In genomic region chr7:2111568-2111967, GRCh38 we compare ENCODE assay signal across 18 cellular contexts.
DNase-seq lines count a peak whose midpoint lies in the region; ATAC-seq and TF ChIP-seq lines count a peak whose summit lies in the region.
"Had no signal": no experiment of that assay in that cellular context is flagged by ENCODE, and none has a peak within 500 bp of the region (broad histone marks: within the 10 kb centered on the region; RNA-seq: fewer than 3 reads in every experiment).

No MANE protein-coding gene starts in this region.

- H3K4me1 Mint-ChIP-seq in activated T-cell treated with anti-CD3 and anti-CD28 coated beads, Interleukin-2, amount 50 U/mL, for 72 hours (ENCODE audit: low read depth) = peaks cover 57% of the 10 kb centered on the region
- H3K4me1 Mint-ChIP-seq in activated T-helper 17 cell treated with anti-CD3 and anti-CD28 coated beads, Interleukin-2, amount 50 U/mL, for 72 hours = peaks cover 23% of the 10 kb centered on the region
- peaks cover 52% of the 10 kb centered on the region for H3K4me1 Mint-ChIP-seq in glutamatergic neuron (ENCODE audit: low read depth, unreplicated experiment)
- H3K4me1 Mint-ChIP-seq in stimulated activated naive B cell treated with anti-CD40 and anti-IgM and Interleukin-4, amounts not matched to agents 10 μg/mL and 1 μg/mL and 100 μg/mL, for 72 hours = peaks cover 60 to 97% of the 10 kb centered on the region in 2 donors
- H3K4me1 Mint-ChIP-seq in activated CD4-positive, alpha-beta memory T cell treated with anti-CD3 and anti-CD28 coated beads for 36 hours (ENCODE audit: low read depth) = peaks cover 31% of the 10 kb centered on the region

- H3K27ac Mint-ChIP-seq in activated T-cell treated with anti-CD3 and anti-CD28 coated beads, Interleukin-2, amount 50 U/mL, for 72 hours = no peak overlapping the region
- no peak overlapping the region for H3K27ac Mint-ChIP-seq in activated T-helper 17 cell treated with anti-CD3 and anti-CD28 coated beads, Interleukin-2, amount 50 U/mL, for 72 hours
- H3K27ac Mint-ChIP-seq in glutamatergic neuron (ENCODE audit: unreplicated experiment) = peak overlapping the region; percentile 89
- H3K27ac Mint-ChIP-seq in stimulated activated naive B cell treated with anti-CD40 and anti-IgM and Interleukin-4, amounts not matched to agents 10 μg/mL and 1 μg/mL and 100 μg/mL, for 72 hours = peak overlapping the region; percentile 93
- H3K27ac Mint-ChIP-seq in activated CD4-positive, alpha-beta memory T cell treated with anti-CD3 and anti-CD28 coated beads for 36 hours = no peak overlapping the region

- H3K4me3 Mint-ChIP-seq in activated T-cell treated with anti-CD3 and anti-CD28 coated beads, Interleukin-2, amount 50 U/mL, for 72 hours = peak overlapping the region; percentile 76
- peak overlapping the region; percentile 47 for H3K4me3 Mint-ChIP-seq in activated T-helper 17 cell treated with anti-CD3 and anti-CD28 coated beads, Interleukin-2, amount 50 U/mL, for 72 hours
- H3K4me3 Mint-ChIP-seq in glutamatergic neuron (ENCODE audit: unreplicated experiment) = peak overlapping the region; percentile 46
- no peak overlapping the region for H3K4me3 Mint-ChIP-seq in stimulated activated naive B cell treated with anti-CD40 and anti-IgM and Interleukin-4, amounts not matched to agents 10 μg/mL and 1 μg/mL and 100 μg/mL, for 72 hours
- no peak overlapping the region for H3K4me3 Mint-ChIP-seq in activated CD4-positive, alpha-beta memory T cell treated with anti-CD3 and anti-CD28 coated beads for 36 hours

- ATAC-seq in activated T-cell treated with anti-CD3 and anti-CD28 coated beads, Interleukin-2, amount 50 U/mL, for 72 hours (replicated peaks in 1 of 2) = no peak
- ATAC-seq in activated T-helper 17 cell treated with anti-CD3 and anti-CD28 coated beads, Interleukin-2, amount 50 U/mL, for 72 hours (replicated peaks) = no peak
- no peak for ATAC-seq in stimulated activated naive B cell treated with anti-CD40 and anti-IgM and Interleukin-4, amounts not matched to agents 10 μg/mL and 1 μg/mL and 100 μg/mL, for 72 hours (replicated peaks)
- no peak for ATAC-seq in GM19463 (IDR thresholded peaks at IDR 0.05; ENCODE audit: unreplicated experiment)
- ATAC-seq: body of pancreas, left cardiac atrium had no signal

- H3K27me3 Mint-ChIP-seq in activated T-cell treated with anti-CD3 and anti-CD28 coated beads, Interleukin-2, amount 50 U/mL, for 72 hours (ENCODE audit: low read depth) = no peaks in the 10 kb centered on the region
- no peaks in the 10 kb centered on the region for H3K27me3 Mint-ChIP-seq in activated T-helper 17 cell treated with anti-CD3 and anti-CD28 coated beads, Interleukin-2, amount 50 U/mL, for 72 hours
- H3K27me3 Mint-ChIP-seq in glutamatergic neuron (ENCODE audit: unreplicated experiment) = peaks cover 17% of the 10 kb centered on the region
- no peaks in the 10 kb centered on the region for H3K27me3 Mint-ChIP-seq in stimulated activated naive B cell treated with anti-CD40 and anti-IgM and Interleukin-4, amounts not matched to agents 10 μg/mL and 1 μg/mL and 100 μg/mL, for 72 hours
- no peaks in the 10 kb centered on the region for H3K27me3 Mint-ChIP-seq in activated CD4-positive, alpha-beta memory T cell treated with anti-CD3 and anti-CD28 coated beads for 36 hours

- H3K9me3 Mint-ChIP-seq in activated T-cell treated with anti-CD3 and anti-CD28 coated beads, Interleukin-2, amount 50 U/mL, for 72 hours = no peaks in the 10 kb centered on the region
- H3K9me3 Mint-ChIP-seq in activated T-helper 17 cell treated with anti-CD3 and anti-CD28 coated beads, Interleukin-2, amount 50 U/mL, for 72 hours = no peaks in the 10 kb centered on the region
- H3K9me3 Mint-ChIP-seq in glutamatergic neuron (ENCODE audit: unreplicated experiment) = peaks cover 22% of the 10 kb centered on the region
- peaks cover 0 to 1% of the 10 kb centered on the region in 2 donors for H3K9me3 Mint-ChIP-seq in stimulated activated naive B cell treated with anti-CD40 and anti-IgM and Interleukin-4, amounts not matched to agents 10 μg/mL and 1 μg/mL and 100 μg/mL, for 72 hours
- H3K9me3 Mint-ChIP-seq in activated CD4-positive, alpha-beta memory T cell treated with anti-CD3 and anti-CD28 coated beads for 36 hours = no peaks in the 10 kb centered on the region

- CTCF ChIA-PET in activated CD4-positive, alpha-beta memory T cell treated with anti-CD3 and anti-CD28 coated beads for 36 hours (lab: Charles Lee) = no interaction called here

- intact Hi-C loops in activated CD4-positive, alpha-beta memory T cell treated with anti-CD3 and anti-CD28 coated beads for 36 hours (cut with micrococcal nuclease) = no loop called here

- POLR2A ChIA-PET in activated CD4-positive, alpha-beta memory T cell treated with anti-CD3 and anti-CD28 coated beads for 36 hours (lab: Charles Lee) = no interaction called here

- no peak for TF ChIP-seq CTCF in glutamatergic neuron (IDR thresholded peaks at IDR 0.05; ENCODE audit: partially characterized antibody, unreplicated experiment)

- no peak for DNase-seq in activated T-cell treated with anti-CD3 and anti-CD28 coated beads, Interleukin-2, amount 50 U/mL, for 72 hours
- no peak for DNase-seq in activated T-cell treated with anti-CD3 and anti-CD28 coated beads, Interleukin-2, amount 50 U/mL, for 1 hour
- DNase-seq in glutamatergic neuron = no peak
- no peak for DNase-seq in stimulated activated naive B cell treated with anti-CD40 and anti-IgM and Interleukin-4, amounts not matched to agents 10 μg/mL and 1 μg/mL and 100 μg/mL, for 72 hours
- DNase-seq in activated CD4-positive, alpha-beta memory T cell treated with anti-CD3 and anti-CD28 coated beads for 36 hours = no peak
- no peak for DNase-seq in NCI-H446 (lab: John Stamatoyannopoulos, UW)
- DNase-seq: activated naive CD4-positive, alpha-beta T cell; body of pancreas; DND-41; hypothalamus; Karpas-422; left cardiac atrium; NCI-H1105 treated with DMSO at 0.1 percent for 48 hours; NCI-H748 treated with DMSO at 0.1 percent for 48 hours; pancreas; stimulated activated CD4-positive, alpha-beta T cell treated with anti-CD3 and anti-CD28 coated beads, Interleukin-4, amount 100 ng/mL, for 4 hours had no signal

- no peaks in the 10 kb centered on the region for H3K36me3 Mint-ChIP-seq in activated T-cell treated with anti-CD3 and anti-CD28 coated beads, Interleukin-2, amount 50 U/mL, for 72 hours (ENCODE audit: insufficient read depth in 2 of 2)
- peaks cover 18% of the 10 kb centered on the region for H3K36me3 Mint-ChIP-seq in activated T-helper 17 cell treated with anti-CD3 and anti-CD28 coated beads, Interleukin-2, amount 50 U/mL, for 72 hours (ENCODE audit: low read depth)
- no peaks in the 10 kb centered on the region for H3K36me3 Mint-ChIP-seq in glutamatergic neuron (ENCODE audit: unreplicated experiment)
- H3K36me3 Mint-ChIP-seq in stimulated activated naive B cell treated with anti-CD40 and anti-IgM and Interleukin-4, amounts not matched to agents 10 μg/mL and 1 μg/mL and 100 μg/mL, for 72 hours = peaks cover 56 to 80% of the 10 kb centered on the region in 2 donors
- H3K36me3 Mint-ChIP-seq in activated CD4-positive, alpha-beta memory T cell treated with anti-CD3 and anti-CD28 coated beads for 36 hours = peaks cover 1% of the 10 kb centered on the region

Comparison
In these comparisons a context has a peak if more than half of its experiments do, and no peak if none do; other contexts are left out.
1. H3K27ac Mint-ChIP-seq: peak in glutamatergic neuron (single experiment) and stimulated activated naive B cell treated with anti-CD40 and anti-IgM and Interleukin-4, amounts not matched to agents 10 μg/mL and 1 μg/mL and 100 μg/mL, for 72 hours (single experiment); none in activated T-cell treated with anti-CD3 and anti-CD28 coated beads, Interleukin-2, amount 50 U/mL, for 72 hours (single experiment), activated T-helper 17 cell treated with anti-CD3 and anti-CD28 coated beads, Interleukin-2, amount 50 U/mL, for 72 hours (single experiment) and activated CD4-positive, alpha-beta memory T cell treated with anti-CD3 and anti-CD28 coated beads for 36 hours (single experiment).
2. H3K4me3 Mint-ChIP-seq: peak in activated T-cell treated with anti-CD3 and anti-CD28 coated beads, Interleukin-2, amount 50 U/mL, for 72 hours (2 of 2), activated T-helper 17 cell treated with anti-CD3 and anti-CD28 coated beads, Interleukin-2, amount 50 U/mL, for 72 hours (single experiment) and glutamatergic neuron (single experiment); none in stimulated activated naive B cell treated with anti-CD40 and anti-IgM and Interleukin-4, amounts not matched to agents 10 μg/mL and 1 μg/mL and 100 μg/mL, for 72 hours (0 of 2) and activated CD4-positive, alpha-beta memory T cell treated with anti-CD3 and anti-CD28 coated beads for 36 hours (single experiment).